10 cellular contexts compared by ENCODE assay signal in genomic region chr15:55527150-55527549, GRCh38. TPM values are rescaled to one million over a fixed set of nuclear protein-coding genes. Genes with fewer than 3 reads are reported as not detected.
"Had no signal": no experiment of that assay in that cellular context is flagged by ENCODE, and none has a peak within 500 bp of the region (broad histone marks: within the 10 kb centered on the region; RNA-seq: fewer than 3 reads in every experiment).

No MANE protein-coding gene starts in this region.

- H3K9me3 ChIP-seq: prostate gland, spleen, tibial artery, uterus had no signal

- H3K36me3 ChIP-seq: prostate gland, spleen, tibial artery, uterus had no signal

- H3K4me1 ChIP-seq: prostate gland, spleen, tibial artery, uterus had no signal

- H3K27ac ChIP-seq: prostate gland, spleen, tibial artery, uterus had no signal

- H3K27me3 ChIP-seq: tibial artery, uterus had no signal

- DNase-seq: activated effector memory CD4-positive, alpha-beta T cell treated with anti-CD3 and anti-CD28 coated beads, Interleukin-2, amount 50 U/mL, for 16 hours; left colon; natural killer cell; occipital lobe; spleen; tibial artery; uterus had no signal

- ATAC-seq: sciatic nerve; stimulated activated memory B cell treated with anti-CD40 and anti-IgM and Interleukin-4, amounts not matched to agents 10 μg/mL and 1 μg/mL and 100 μg/mL, for 72 hours had no signal

- H3K4me3 ChIP-seq: prostate gland, spleen, tibial artery, uterus had no signal

RNA-seq across cellular contexts. Expression of gene DNAAF4, which starts 19.1 kb away (rescaled TPM):
- total RNA-seq: natural killer cell had no signal
